Comparison of ENCODE assay signal across 2 cellular contexts in genomic region chr15:58275785-58276184, GRCh38.
TF ChIP-seq lines count a peak whose summit lies in the region.

No MANE protein-coding gene starts in this region.

TF ChIP-seq in IMR-90, 13 proteins besides CTCF, POLR2A, EP300 and RAD21 (continued from another document):
- TF ChIP-seq, protein P1, sequence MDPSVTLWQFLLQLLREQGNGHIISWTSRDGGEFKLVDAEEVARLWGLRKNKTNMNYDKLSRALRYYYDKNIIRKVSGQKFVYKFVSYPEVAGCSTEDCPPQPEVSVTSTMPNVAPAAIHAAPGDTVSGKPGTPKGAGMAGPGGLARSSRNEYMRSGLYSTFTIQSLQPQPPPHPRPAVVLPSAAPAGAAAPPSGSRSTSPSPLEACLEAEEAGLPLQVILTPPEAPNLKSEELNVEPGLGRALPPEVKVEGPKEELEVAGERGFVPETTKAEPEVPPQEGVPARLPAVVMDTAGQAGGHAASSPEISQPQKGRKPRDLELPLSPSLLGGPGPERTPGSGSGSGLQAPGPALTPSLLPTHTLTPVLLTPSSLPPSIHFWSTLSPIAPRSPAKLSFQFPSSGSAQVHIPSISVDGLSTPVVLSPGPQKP (IDR thresholded peaks at IDR 0.05; ENCODE audit: borderline replicate concordance, low read depth, low read length), result no peak
- TF ChIP-seq CHD1 (IDR thresholded peaks at IDR 0.05; ENCODE audit: low read depth, low read length) (no peak), MAFK (IDR thresholded peaks at IDR 0.05; ENCODE audit: low read depth, low read length) (no peak), SMC3 (IDR thresholded peaks at IDR 0.05; ENCODE audit: low read depth, low read length) (no peak), MXI1 (IDR thresholded peaks at IDR 0.05; ENCODE audit: borderline replicate concordance, low read depth, low read length) (no peak), BHLHE40 (IDR thresholded peaks at IDR 0.05; ENCODE audit: low read depth, low read length) (no peak), RFX5 (IDR thresholded peaks at IDR 0.05; ENCODE audit: low read depth, low read length) (no peak), USF2 (IDR thresholded peaks at IDR 0.05; ENCODE audit: low read depth, low read length) (no peak)

TF ChIP-seq in K562, 482 proteins besides CTCF, POLR2A, EP300 and RAD21 (continued from another document):
- TF ChIP-seq, protein P2, sequence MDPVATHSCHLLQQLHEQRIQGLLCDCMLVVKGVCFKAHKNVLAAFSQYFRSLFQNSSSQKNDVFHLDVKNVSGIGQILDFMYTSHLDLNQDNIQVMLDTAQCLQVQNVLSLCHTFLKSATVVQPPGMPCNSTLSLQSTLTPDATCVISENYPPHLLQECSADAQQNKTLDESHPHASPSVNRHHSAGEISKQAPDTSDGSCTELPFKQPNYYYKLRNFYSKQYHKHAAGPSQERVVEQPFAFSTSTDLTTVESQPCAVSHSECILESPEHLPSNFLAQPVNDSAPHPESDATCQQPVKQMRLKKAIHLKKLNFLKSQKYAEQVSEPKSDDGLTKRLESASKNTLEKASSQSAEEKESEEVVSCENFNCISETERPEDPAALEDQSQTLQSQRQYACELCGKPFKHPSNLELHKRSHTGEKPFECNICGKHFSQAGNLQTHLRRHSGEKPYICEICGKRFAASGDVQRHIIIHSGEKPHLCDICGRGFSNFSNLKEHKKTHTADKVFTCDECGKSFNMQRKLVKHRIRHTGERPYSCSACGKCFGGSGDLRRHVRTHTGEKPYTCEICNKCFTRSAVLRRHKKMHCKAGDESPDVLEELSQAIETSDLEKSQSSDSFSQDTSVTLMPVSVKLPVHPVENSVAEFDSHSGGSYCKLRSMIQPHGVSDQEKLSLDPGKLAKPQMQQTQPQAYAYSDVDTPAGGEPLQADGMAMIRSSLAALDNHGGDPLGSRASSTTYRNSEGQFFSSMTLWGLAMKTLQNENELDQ (CRISPR knock-in tag; IDR thresholded peaks at IDR 0.05; ENCODE audit: borderline replicate concordance), result no peak
- TF ChIP-seq ZKSCAN8 (CRISPR knock-in tag; IDR thresholded peaks at IDR 0.05) (no peak), NR3C1 (CRISPR knock-in tag; IDR thresholded peaks at IDR 0.05) (no peak), DPF2 (IDR thresholded peaks at IDR 0.05) (no peak), MEIS2 (IDR thresholded peaks at IDR 0.05; ENCODE audit: partially characterized antibody) (no peak), TCF7 (IDR thresholded peaks at IDR 0.05; ENCODE audit: borderline replicate concordance) (no peak), HNRNPH1 (optimal IDR thresholded peaks at IDR 0.05; ENCODE audit: low read depth, low read length) (no peak), SNAPC5 (CRISPR knock-in tag; IDR thresholded peaks at IDR 0.05) (no peak)
